ENCODE assay signal across 11 cellular contexts in the genomic region with DNA sequence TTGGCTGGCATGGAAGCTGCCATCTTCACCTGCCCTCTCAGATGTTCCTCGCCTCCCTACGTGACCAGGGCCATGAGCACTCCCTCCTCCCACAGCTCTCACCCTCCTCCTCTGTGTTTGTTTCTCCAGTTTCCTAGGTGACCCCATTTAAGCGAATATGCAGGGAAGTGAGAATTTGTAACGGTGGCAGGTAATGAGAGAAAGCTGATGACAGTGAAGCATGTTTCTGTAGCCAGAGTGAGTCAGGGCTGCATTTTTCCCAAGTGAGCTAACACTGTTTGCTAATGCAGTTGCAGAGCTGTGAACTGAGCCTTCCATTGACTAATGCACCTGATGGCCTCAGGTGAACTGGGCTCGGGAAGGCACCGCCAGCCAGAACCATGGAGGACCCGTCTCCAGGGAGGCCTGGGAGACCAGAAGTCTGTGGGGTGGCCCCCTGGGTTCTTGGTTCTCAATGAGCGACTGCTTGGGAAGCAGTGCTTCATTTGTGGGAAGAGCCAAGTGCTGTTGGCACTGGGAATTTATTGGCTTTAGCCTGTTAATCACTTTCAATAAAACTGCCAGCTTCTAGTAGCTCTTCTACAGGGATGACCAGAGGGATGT.
DNase-seq lines count a peak whose midpoint lies in the region; ATAC-seq, FAIRE-seq and TF ChIP-seq lines count a peak whose summit lies in the region.
"Had no signal": no experiment of that assay in that cellular context is flagged by ENCODE, and none has a peak within 500 bp of the region (broad histone marks: within the 10 kb centered on the region; RNA-seq: fewer than 3 reads in every experiment).

No MANE protein-coding gene starts in this region.

- RAD21 ChIA-PET in GM12878 (lab: Charles Lee; ENCODE audit: unreplicated experiment) = interaction anchor here (1.0 kb wide), 1 partner anchor 73 kb away, joined by 3 read pairs; no protein-coding TSS in a partner anchor

- SMC1A ChIA-PET in GM12878 (lab: Charles Lee; ENCODE audit: uncharacterized antibody, unreplicated experiment) = interaction anchor here (0.6 kb wide), 1 partner anchor 26 kb away, joined by 3 read pairs; no protein-coding TSS in a partner anchor

- POLR2A ChIA-PET in GM12878 (lab: Charles Lee) = interaction anchor here (0.6 kb wide), 1 partner anchor 24 kb away, joined by 3 read pairs; no protein-coding TSS in a partner anchor

- no TSS peak for BruUV-seq in GM12878 (replicated peaks; lab: Mats Ljungman, UMichigan)

- H3K4me1 ChIP-seq in GM12878 (ENCODE audit: control insufficient read depth, insufficient read depth, low read length) (no peaks in the 10 kb centered on the region), right lobe of liver (no peaks in the 10 kb centered on the region), Peyer's patch (no peaks in the 10 kb centered on the region)

- no peaks in the 10 kb centered on the region for H3K27me3 ChIP-seq in GM12878 (replicated peaks in 1 of 2; ENCODE audit: control insufficient read depth in 2 of 2, insufficient read depth in 2 of 2, low read length in 1 of 2)
- H3K27me3 ChIP-seq in right lobe of liver = no peaks in the 10 kb centered on the region
- no peaks in the 10 kb centered on the region for H3K27me3 ChIP-seq in Peyer's patch

- CTCF ChIA-PET in GM12878 (lab: Yijun Ruan, JAX) = interaction anchor here (0.9 kb wide), 1 partner anchor 298 kb away, joined by 3 read pairs; no protein-coding TSS in a partner anchor

- TF ChIP-seq CTCF in GM12878 (IDR thresholded peaks at IDR 0.05 in 2 of 3, conservative IDR thresholded peaks at IDR 0.05 in 1 of 3; ENCODE audit: control insufficient read depth in 2 of 3, extremely low read depth in 1 of 3, insufficient read depth in 1 of 3, low read depth in 3 of 3, low read length in 3 of 3) = no peak
- no peak for TF ChIP-seq CTCF in right lobe of liver (IDR thresholded peaks at IDR 0.05)
- no peak for TF ChIP-seq CTCF in Peyer's patch (IDR thresholded peaks at IDR 0.05)

- no peaks in the 10 kb centered on the region for H3K9me3 ChIP-seq in GM12878 (replicated peaks; ENCODE audit: control insufficient read depth, insufficient read depth, low read length)
- no peaks in the 10 kb centered on the region for H3K9me3 ChIP-seq in right lobe of liver
- H3K9me3 ChIP-seq in Peyer's patch = no peaks in the 10 kb centered on the region

- TF ChIP-seq RAD21 in GM12878 (IDR thresholded peaks at IDR 0.05; ENCODE audit: insufficient read depth, low read depth, low read length) = no peak

- no peaks in the 10 kb centered on the region for H4K20me1 ChIP-seq in GM12878 (ENCODE audit: control insufficient read depth, insufficient read depth)

- intact Hi-C loops in GM12878 (cut with micrococcal nuclease; ENCODE audit: unreplicated experiment) = no loop called here
- intact Hi-C loops in right lobe of liver (cut with DNase I) = no loop called here

- ATAC-seq in GM12878 = no peak
- ATAC-seq in right lobe of liver = peak in 3 of 4 donors; percentile 16 to 62 (median 33)

- H3K27ac ChIP-seq in GM12878 (ENCODE audit: control insufficient read depth, insufficient read depth) = no peak overlapping the region
- no peak overlapping the region for H3K27ac ChIP-seq in right lobe of liver
- H3K27ac ChIP-seq in Peyer's patch = no peak overlapping the region

- no peaks in the 10 kb centered on the region for H3K79me2 ChIP-seq in GM12878 (ENCODE audit: control insufficient read depth, insufficient read depth, low read length)

- H3K4me3 ChIP-seq in GM12878 (no peak overlapping the region), right lobe of liver (no peak overlapping the region), Peyer's patch (no peak overlapping the region)

- TF ChIP-seq POLR2A in GM12878 (IDR thresholded peaks at IDR 0.05; ENCODE audit: low read depth, low read length) (no peak), right lobe of liver (IDR thresholded peaks at IDR 0.05) (no peak), Peyer's patch (IDR thresholded peaks at IDR 0.05) (no peak)

- DNase-seq in DMS153 treated with DMSO at 0.1 percent for 48 hours (lab: John Stamatoyannopoulos, UW; ENCODE audit: unreplicated experiment) (peak; percentile 39), HPDE6-E6E7 (ENCODE audit: extremely low spot score) (peak; percentile 96), GM12878 (ENCODE audit: low read depth, low spot score) (no peak), right lobe of liver (no peak), NCI-H2029 (lab: John Stamatoyannopoulos, UW) (no peak), Peyer's patch (no peak), activated T-cell treated with anti-CD3 and anti-CD28 coated beads for 4 hours (no peak), DMS114 treated with DMSO at 0.1 percent for 48 hours (lab: John Stamatoyannopoulos, UW; ENCODE audit: unreplicated experiment) (no peak)
- DNase-seq: NCI-H1930; stimulated activated naive CD4-positive, alpha-beta T cell treated with Interleukin-2 at 50 U/mL for 16 hours had no signal

- TF ChIP-seq EP300 in GM12878 (IDR thresholded peaks at IDR 0.05; ENCODE audit: borderline replicate concordance in 1 of 2, control insufficient read depth in 1 of 2, low read depth in 2 of 2, low read length in 2 of 2) = no peak

- WGBS in GM12878 (ENCODE audit: insufficient coverage, insufficient replicate concordance, low lambda C conversion rate, missing lambda C conversion rate) = 15% methylated on average over 8 of the region's 8 CpGs
- 18% methylated on average over 5 of the region's 8 CpGs for WGBS in right lobe of liver (ENCODE audit: insufficient coverage, low coverage, low lambda C conversion rate, missing lambda C conversion rate)

- H2AFZ ChIP-seq in GM12878 (ENCODE audit: control insufficient read depth, low read depth, low read length) = no peak overlapping the region

- no peak overlapping the region for H3K4me2 ChIP-seq in GM12878 (ENCODE audit: control insufficient read depth, insufficient read depth)

- H3K36me3 ChIP-seq in GM12878 (ENCODE audit: control insufficient read depth in 2 of 2, insufficient read depth in 2 of 2, low read length in 1 of 2) = no peaks in the 10 kb centered on the region
- H3K36me3 ChIP-seq in right lobe of liver = no peaks in the 10 kb centered on the region
- H3K36me3 ChIP-seq in Peyer's patch = peaks cover 0 to 12% (median 0%) of the 10 kb centered on the region in 3 donors

- FAIRE-seq in GM12878 (lab: Jason Lieb, UNC) = no peak
- FAIRE-seq: HTR-8/SVneo had no signal

- in situ Hi-C loops in GM12878 (cut with MboI) = no loop called here

- H3K9ac ChIP-seq in GM12878 (ENCODE audit: control insufficient read depth, insufficient read depth, low read length) = no peak overlapping the region

TF ChIP-seq in GM12878, 131 proteins besides CTCF, POLR2A, EP300 and RAD21:
- TF ChIP-seq, protein P1, sequence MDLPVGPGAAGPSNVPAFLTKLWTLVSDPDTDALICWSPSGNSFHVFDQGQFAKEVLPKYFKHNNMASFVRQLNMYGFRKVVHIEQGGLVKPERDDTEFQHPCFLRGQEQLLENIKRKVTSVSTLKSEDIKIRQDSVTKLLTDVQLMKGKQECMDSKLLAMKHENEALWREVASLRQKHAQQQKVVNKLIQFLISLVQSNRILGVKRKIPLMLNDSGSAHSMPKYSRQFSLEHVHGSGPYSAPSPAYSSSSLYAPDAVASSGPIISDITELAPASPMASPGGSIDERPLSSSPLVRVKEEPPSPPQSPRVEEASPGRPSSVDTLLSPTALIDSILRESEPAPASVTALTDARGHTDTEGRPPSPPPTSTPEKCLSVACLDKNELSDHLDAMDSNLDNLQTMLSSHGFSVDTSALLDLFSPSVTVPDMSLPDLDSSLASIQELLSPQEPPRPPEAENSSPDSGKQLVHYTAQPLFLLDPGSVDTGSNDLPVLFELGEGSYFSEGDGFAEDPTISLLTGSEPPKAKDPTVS (IDR thresholded peaks at IDR 0.05; ENCODE audit: low read depth, low read length) = no peak
- TF ChIP-seq ATF7 (IDR thresholded peaks at IDR 0.05; ENCODE audit: low read depth) (peak; percentile 21; the same call in 1 of the 2 replicates), SPI1 (IDR thresholded peaks at IDR 0.05; ENCODE audit: borderline replicate concordance, insufficient read depth, low read depth, low read length) (no peak), GATAD2B (conservative IDR thresholded peaks at IDR 0.05; ENCODE audit: low read depth) (0 out of 2 replicates have a peak, but pooled peaks have one; percentile 34), BMI1 (IDR thresholded peaks at IDR 0.05; ENCODE audit: borderline replicate concordance) (peak; percentile 37; the same call in 1 of the 2 replicates), MTA2 (IDR thresholded peaks at IDR 0.05; ENCODE audit: low read depth) (0 out of 2 replicates have a peak, but pooled peaks have one; percentile 31), FOS (IDR thresholded peaks at IDR 0.05; ENCODE audit: borderline replicate concordance, extremely low read depth, insufficient read length) (no peak), IKZF1 (conservative IDR thresholded peaks at IDR 0.05) (0 out of 2 replicates have a peak, but pooled peaks have one; percentile 28), CHD4 (IDR thresholded peaks at IDR 0.05) (no peak), POLR2AphosphoS2 (IDR thresholded peaks at IDR 0.05; ENCODE audit: low read depth, low read length) (no peak), JUNB (IDR thresholded peaks at IDR 0.05) (no peak), MEF2B (IDR thresholded peaks at IDR 0.05; ENCODE audit: partially characterized antibody, poor library complexity, severe bottlenecking) (peak; percentile 31), ZNF24 (IDR thresholded peaks at IDR 0.05) (no peak), NFXL1 (IDR thresholded peaks at IDR 0.05; ENCODE audit: borderline replicate concordance) (peak; percentile 89; the same call in 1 of the 2 replicates)

Comparison
In these comparisons a context has a peak if more than half of its experiments do, and no peak if none do; other contexts are left out.
1. DNase-seq: peak in DMS153 treated with DMSO at 0.1 percent for 48 hours (single experiment) and HPDE6-E6E7 (single experiment); none in GM12878 (single experiment), right lobe of liver (0 of 3), NCI-H2029 (single experiment), Peyer's patch (0 of 3), activated T-cell treated with anti-CD3 and anti-CD28 coated beads for 4 hours (single experiment) and DMS114 treated with DMSO at 0.1 percent for 48 hours (single experiment).